In the genomic region with DNA sequence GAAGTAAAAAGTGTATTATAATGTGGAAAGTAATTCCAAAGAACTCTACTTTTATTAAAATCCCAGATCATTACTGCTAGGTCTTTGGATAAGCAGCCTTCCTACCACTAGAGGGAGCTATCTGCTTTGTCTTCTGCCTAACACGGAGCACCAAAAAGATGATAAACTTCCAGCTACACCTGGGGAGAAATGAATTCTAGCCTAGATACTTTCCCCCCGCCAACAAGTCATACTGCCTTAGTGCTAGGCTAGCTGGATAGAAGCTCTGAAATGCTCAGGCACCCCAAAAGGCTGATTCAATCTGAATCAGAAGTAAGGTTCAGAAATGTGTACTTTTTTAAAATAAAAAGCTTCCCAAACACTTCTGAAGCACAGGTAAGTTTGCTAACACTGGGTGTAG, we compare ENCODE assay signal across 8 cellular contexts. TPM values are rescaled to one million over a fixed set of nuclear protein-coding genes. Genes with fewer than 3 reads are reported as not detected.
DNase-seq lines count a peak whose midpoint lies in the region; ATAC-seq, FAIRE-seq and TF ChIP-seq lines count a peak whose summit lies in the region.

No MANE protein-coding gene starts in this region.

- POLR2A ChIA-PET in PC-3 (lab: Charles Lee; ENCODE audit: unreplicated experiment) = interaction anchor here (0.8 kb wide), 1 partner anchor 176 kb away, joined by 3 read pairs; no protein-coding TSS in a partner anchor

- BruUV-seq in PC-3 (replicated peaks; lab: Mats Ljungman, UMichigan) = no TSS peak
- no TSS peak for BruUV-seq in mammary epithelial cell (replicated peaks; lab: Mats Ljungman, UMichigan)

- TF ChIP-seq RAD21 in Ishikawa (IDR thresholded peaks at IDR 0.05; ENCODE audit: low read depth) = peak; percentile 77

- TF ChIP-seq CTCF in PC-3 (conservative IDR thresholded peaks at IDR 0.05; ENCODE audit: low read depth, low read length) = peak; percentile 80
- TF ChIP-seq CTCF in mammary epithelial cell (conservative IDR thresholded peaks at IDR 0.05 in 1 of 2, IDR thresholded peaks at IDR 0.05 in 1 of 2; ENCODE audit: extremely low read depth in 1 of 2, insufficient read depth in 1 of 2, low read depth in 1 of 2, low read length in 2 of 2) = peak; percentile 84 to 87
- TF ChIP-seq CTCF in kidney (IDR thresholded peaks at IDR 0.05; ENCODE audit: borderline replicate concordance, extremely low read depth, insufficient read depth) = peak; percentile 88

- ATAC-seq in GM19372 (IDR thresholded peaks at IDR 0.05; ENCODE audit: low read depth, unreplicated experiment) (peak; percentile 63), PC-3 (peak; percentile 85), HG03460 (IDR thresholded peaks at IDR 0.05; ENCODE audit: unreplicated experiment) (no peak)

- H3K36me3 ChIP-seq in PC-3 (ENCODE audit: low read depth, low read length) (peaks cover 13% of the 10 kb centered on the region; the same call in 1 of the 2 replicates), mammary epithelial cell (ENCODE audit: insufficient read depth, low read length) (peaks cover 35% of the 10 kb centered on the region), kidney (ENCODE audit: control insufficient read depth in 1 of 2, insufficient read depth in 2 of 2, low read length in 2 of 2) (peaks cover 7 to 15% of the 10 kb centered on the region in 2 donors)

- CTCF ChIA-PET in PC-3 (lab: Charles Lee) (interaction anchor here (0.5 to 1.8 kb wide), 6 partner anchors 22 to 160 kb away, joined by 3 to 13 read pairs (median 4); no protein-coding TSS in a partner anchor), mammary epithelial cell (lab: Charles Lee; ENCODE audit: low non-redundant PET) (interaction anchor here (0.5 to 1.7 kb wide), 7 partner anchors 50 to 1385 kb away, joined by 3 to 16 read pairs (median 4); no protein-coding TSS in a partner anchor)

- in situ Hi-C loops in mammary epithelial cell (cut with MboI; ENCODE audit: low sequenced_read_pairs in 2 of 2) = loop anchor here (10.0 to 25.0 kb wide), 3 partner anchors 105 to 830 kb away; a partner anchor contains a TSS

- peak; percentile 12 for DNase-seq in DMS153 (lab: John Stamatoyannopoulos, UW)
- peak; percentile 73 for DNase-seq in PC-3
- DNase-seq in mammary epithelial cell = peak; percentile 65
- DNase-seq in kidney = no peak
- peak; percentile 88 for DNase-seq in superior temporal gyrus (ENCODE audit: extremely low spot score)

- H3K9ac ChIP-seq in PC-3 (ENCODE audit: low read length) (no peak overlapping the region), mammary epithelial cell (ENCODE audit: insufficient read depth, low read length) (no peak overlapping the region), kidney (ENCODE audit: low read length in 2 of 2) (no peak overlapping the region)

- H4K20me1 ChIP-seq in PC-3 (ENCODE audit: low read length) = no peaks in the 10 kb centered on the region
- H4K20me1 ChIP-seq in mammary epithelial cell (ENCODE audit: insufficient read depth, low read length) = no peaks in the 10 kb centered on the region

- H3K79me2 ChIP-seq in PC-3 (ENCODE audit: low read length) (no peaks in the 10 kb centered on the region), mammary epithelial cell (ENCODE audit: insufficient read depth, low read length) (peaks cover 40% of the 10 kb centered on the region)

- H3K9me3 ChIP-seq in PC-3 (ENCODE audit: low read length) (no peaks in the 10 kb centered on the region), mammary epithelial cell (replicated peaks; ENCODE audit: insufficient read depth, low read length) (no peaks in the 10 kb centered on the region), kidney (ENCODE audit: control insufficient read depth in 1 of 2, low read length in 2 of 2) (no peaks in the 10 kb centered on the region)

- H3K4me1 ChIP-seq in PC-3 (ENCODE audit: insufficient read depth, low read length) (no peaks in the 10 kb centered on the region), mammary epithelial cell (ENCODE audit: insufficient read depth, low read length) (peaks cover 3% of the 10 kb centered on the region), kidney (ENCODE audit: control insufficient read depth in 1 of 2, insufficient read depth in 1 of 2, low read depth in 1 of 2, low read length in 2 of 2) (no peaks in the 10 kb centered on the region)

- H3K4me2 ChIP-seq in PC-3 (ENCODE audit: low read length) (no peak overlapping the region), mammary epithelial cell (ENCODE audit: insufficient read depth, low read depth, low read length) (no peak overlapping the region)

- dilution Hi-C loops in mammary epithelial cell (cut with HindIII; ENCODE audit: low sequenced_read_pairs) = no loop called here

- H3F3A ChIP-seq in PC-3 (ENCODE audit: low read length, unreplicated experiment) = no peaks in the 10 kb centered on the region

- H3K27ac ChIP-seq in PC-3 (ENCODE audit: low read length) = no peak overlapping the region
- H3K27ac ChIP-seq in mammary epithelial cell (ENCODE audit: insufficient read depth, low read depth, low read length) = no peak overlapping the region
- H3K27ac ChIP-seq in kidney (ENCODE audit: low read depth in 2 of 2, low read length in 2 of 2) = no peak overlapping the region

- FAIRE-seq in kidney (lab: Jason Lieb, UNC) = no peak

- WGBS in mammary epithelial cell (ENCODE audit: low coverage, missing lambda C conversion rate) = 4% methylated on average over 2 of the region's 2 CpGs

- H3K27me3 ChIP-seq in PC-3 (ENCODE audit: low read length) (no peaks in the 10 kb centered on the region), mammary epithelial cell (ENCODE audit: insufficient read depth, low read length) (no peaks in the 10 kb centered on the region)

- TF ChIP-seq EP300 in Ishikawa (IDR thresholded peaks at IDR 0.05; ENCODE audit: borderline replicate concordance) = no peak

- H3K9me2 ChIP-seq in PC-3 (replicated peaks; ENCODE audit: low read length) = no peaks in the 10 kb centered on the region

- H3K4me3 ChIP-seq in PC-3 (ENCODE audit: low read length) (no peak overlapping the region), mammary epithelial cell (replicated peaks in 1 of 3; ENCODE audit: insufficient read depth in 1 of 3, low read depth in 2 of 3, low read length in 3 of 3) (no peak overlapping the region), kidney (ENCODE audit: low read length in 2 of 2) (no peak overlapping the region)

- intact Hi-C loops in PC-3 (cut with micrococcal nuclease) (loop anchor here (1.0 to 5.0 kb wide), 6 partner anchors 50 to 830 kb away; a partner anchor contains a TSS), mammary epithelial cell (cut with micrococcal nuclease) (loop anchor here (1.0 to 2.0 kb wide), 3 partner anchors 106 to 830 kb away; a partner anchor contains a TSS), kidney (cut with DNase I) (loop anchor here (10.0 kb wide), 1 partner anchor 108 kb away; a partner anchor contains a TSS)

- no peak overlapping the region for H2AFZ ChIP-seq in PC-3 (ENCODE audit: low read length)
- no peak overlapping the region for H2AFZ ChIP-seq in mammary epithelial cell (ENCODE audit: low read depth, low read length)

TF ChIP-seq in Ishikawa, 13 proteins besides CTCF, POLR2A, EP300 and RAD21 (continues in another document):
- TF ChIP-seq TEAD4 (IDR thresholded peaks at IDR 0.05) (no peak), ZBTB7A (IDR thresholded peaks at IDR 0.05; ENCODE audit: low read depth) (no peak), TAF1 (IDR thresholded peaks at IDR 0.05; ENCODE audit: low read depth) (no peak), TCF12 (IDR thresholded peaks at IDR 0.05; ENCODE audit: low read depth) (no peak), FOXM1 (IDR thresholded peaks at IDR 0.05; ENCODE audit: borderline replicate concordance, low read depth) (no peak), CREB1 (IDR thresholded peaks at IDR 0.05; ENCODE audit: low read depth) (no peak), YY1 (IDR thresholded peaks at IDR 0.05; ENCODE audit: low read depth) (no peak)
- TF ChIP-seq, protein P1, sequence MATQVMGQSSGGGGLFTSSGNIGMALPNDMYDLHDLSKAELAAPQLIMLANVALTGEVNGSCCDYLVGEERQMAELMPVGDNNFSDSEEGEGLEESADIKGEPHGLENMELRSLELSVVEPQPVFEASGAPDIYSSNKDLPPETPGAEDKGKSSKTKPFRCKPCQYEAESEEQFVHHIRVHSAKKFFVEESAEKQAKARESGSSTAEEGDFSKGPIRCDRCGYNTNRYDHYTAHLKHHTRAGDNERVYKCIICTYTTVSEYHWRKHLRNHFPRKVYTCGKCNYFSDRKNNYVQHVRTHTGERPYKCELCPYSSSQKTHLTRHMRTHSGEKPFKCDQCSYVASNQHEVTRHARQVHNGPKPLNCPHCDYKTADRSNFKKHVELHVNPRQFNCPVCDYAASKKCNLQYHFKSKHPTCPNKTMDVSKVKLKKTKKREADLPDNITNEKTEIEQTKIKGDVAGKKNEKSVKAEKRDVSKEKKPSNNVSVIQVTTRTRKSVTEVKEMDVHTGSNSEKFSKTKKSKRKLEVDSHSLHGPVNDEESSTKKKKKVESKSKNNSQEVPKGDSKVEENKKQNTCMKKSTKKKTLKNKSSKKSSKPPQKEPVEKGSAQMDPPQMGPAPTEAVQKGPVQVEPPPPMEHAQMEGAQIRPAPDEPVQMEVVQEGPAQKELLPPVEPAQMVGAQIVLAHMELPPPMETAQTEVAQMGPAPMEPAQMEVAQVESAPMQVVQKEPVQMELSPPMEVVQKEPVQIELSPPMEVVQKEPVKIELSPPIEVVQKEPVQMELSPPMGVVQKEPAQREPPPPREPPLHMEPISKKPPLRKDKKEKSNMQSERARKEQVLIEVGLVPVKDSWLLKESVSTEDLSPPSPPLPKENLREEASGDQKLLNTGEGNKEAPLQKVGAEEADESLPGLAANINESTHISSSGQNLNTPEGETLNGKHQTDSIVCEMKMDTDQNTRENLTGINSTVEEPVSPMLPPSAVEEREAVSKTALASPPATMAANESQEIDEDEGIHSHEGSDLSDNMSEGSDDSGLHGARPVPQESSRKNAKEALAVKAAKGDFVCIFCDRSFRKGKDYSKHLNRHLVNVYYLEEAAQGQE (IDR thresholded peaks at IDR 0.05; ENCODE audit: low read depth) = no peak
- TF ChIP-seq, protein P2, sequence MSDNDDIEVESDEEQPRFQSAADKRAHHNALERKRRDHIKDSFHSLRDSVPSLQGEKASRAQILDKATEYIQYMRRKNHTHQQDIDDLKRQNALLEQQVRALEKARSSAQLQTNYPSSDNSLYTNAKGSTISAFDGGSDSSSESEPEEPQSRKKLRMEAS (IDR thresholded peaks at IDR 0.05) = no peak

RNA-seq across cellular contexts. Expression of a gene that starts 52.5 kb away (rescaled TPM):
- total RNA-seq in PC-3 (2014; rRNA removed) (13.7 and 21.8 TPM in 2 replicates), mammary epithelial cell (10 to 100 TPM; 63.2 to 78.9 TPM), kidney (66.5 TPM)
- polyA plus RNA-seq in mammary epithelial cell (84.8 TPM), kidney (ENCODE audit: insufficient read depth, low read depth, low replicate concordance) (29.6 TPM)
- polyA minus RNA-seq in mammary epithelial cell = 152 TPM

RNA-seq across cellular contexts. Expression of a gene that starts 57.1 kb away (rescaled TPM):
- total RNA-seq in PC-3 (2014; rRNA removed) = 0.29 and 1.3 TPM in 2 replicates
- total RNA-seq in mammary epithelial cell = under 1 TPM in 1 of 2 donors, not detected in 1; under 0.01 TPM
- polyA plus RNA-seq in mammary epithelial cell = not detected
- not detected for polyA minus RNA-seq in mammary epithelial cell
- total RNA-seq in kidney = 30.8 TPM
- polyA plus RNA-seq in kidney (ENCODE audit: insufficient read depth, low read depth, low replicate concordance) = 2.7 TPM

Comparison
In these comparisons a context has a peak if more than half of its experiments do, and no peak if none do; other contexts are left out.
1. RNA of a gene that starts 57.1 kb away (total RNA-seq): 30.8 TPM in kidney (single experiment); 0.29 to 1.3 TPM in PC-3 and under 0.01 TPM in mammary epithelial cell; every median in the first group is over 10 times any median in the second.
2. Peak in every context shown above with its lines, with median percentiles within 50 percentile points of each other: CTCF ChIP-seq.